In the genomic region with DNA sequence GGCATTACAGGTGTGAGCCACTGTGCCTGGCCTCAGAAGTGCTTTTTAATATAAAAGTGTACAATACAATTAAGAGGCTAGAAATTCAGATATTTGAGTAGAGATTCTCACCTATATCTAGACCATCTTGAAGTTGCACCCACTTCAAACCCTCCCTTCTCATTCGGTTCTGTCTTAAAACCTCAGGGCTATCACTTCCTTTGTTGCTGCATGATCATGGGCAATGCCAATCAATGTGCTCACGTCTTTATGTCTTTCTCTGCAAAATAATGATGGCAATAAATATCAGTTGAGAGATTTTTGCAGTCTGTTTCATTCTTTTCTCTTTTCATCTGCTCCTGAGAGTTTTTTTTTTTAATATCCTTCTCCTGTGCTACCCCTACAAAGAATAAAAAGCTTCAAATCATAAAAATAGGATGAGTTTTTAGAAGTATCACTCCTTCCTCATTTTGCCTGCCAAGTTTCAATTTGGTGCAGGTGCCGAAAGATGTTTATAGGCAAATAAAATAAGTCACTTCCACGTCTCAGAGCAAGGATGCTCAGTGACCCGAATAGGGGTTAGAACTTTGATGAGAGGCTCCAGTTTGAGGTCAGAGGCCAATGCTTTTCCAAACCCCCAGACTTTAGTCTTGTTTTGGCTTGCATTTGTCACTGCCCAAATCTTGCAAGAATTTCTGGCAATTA, we compare ENCODE assay signal across 15 cellular contexts. TPM values are rescaled to one million over a fixed set of nuclear protein-coding genes. Genes with fewer than 3 reads are reported as not detected.
A peak's percentile ranks its signal among the peaks of the same experiment; 100 is the strongest.
DNase-seq lines count a peak whose midpoint lies in the region; ATAC-seq and TF ChIP-seq lines count a peak whose summit lies in the region.
"Had no signal": no experiment of that assay in that cellular context is flagged by ENCODE, and none has a peak within 500 bp of the region (broad histone marks: within the 10 kb centered on the region; RNA-seq: fewer than 3 reads in every experiment).

No MANE protein-coding gene starts in this region.

- no peak overlapping the region for H3K27ac Mint-ChIP-seq in stimulated activated naive CD8-positive, alpha-beta T cell treated with anti-CD3 and anti-CD28 coated beads, Interleukin-15, amount 100 ng/mL, for 72 hours
- H3K27ac Mint-ChIP-seq: CD4-positive, alpha-beta T cell had no signal

- H3K4me3 ChIP-seq in GM06990 (replicated peaks; ENCODE audit: low read depth, low read length) = no peak overlapping the region
- H3K4me3 ChIP-seq in body of pancreas = no peak overlapping the region

- no peaks in the 10 kb centered on the region for H3K4me1 ChIP-seq in body of pancreas

- peak overlapping the region; percentile 18 for H3K27ac ChIP-seq in layer of hippocampus (ENCODE audit: low read depth, low read length)
- no peak overlapping the region for H3K27ac ChIP-seq in body of pancreas
- H3K27ac ChIP-seq: epithelial cell of prostate had no signal

- no peaks in the 10 kb centered on the region for H3K9me3 Mint-ChIP-seq in stimulated activated naive CD8-positive, alpha-beta T cell treated with anti-CD3 and anti-CD28 coated beads, Interleukin-15, amount 100 ng/mL, for 72 hours
- H3K9me3 Mint-ChIP-seq: CD4-positive, alpha-beta T cell had no signal

- H3K36me3 ChIP-seq in GM06990 (ENCODE audit: control insufficient read depth, insufficient read depth, low read length) (no peaks in the 10 kb centered on the region), body of pancreas (replicated peaks in 1 of 2; ENCODE audit: insufficient read depth in 1 of 2, low read depth in 2 of 2) (no peaks in the 10 kb centered on the region)

- ATAC-seq in GM19452 (IDR thresholded peaks at IDR 0.05; ENCODE audit: unreplicated experiment) = peak; percentile 35
- ATAC-seq in body of pancreas = no peak
- no peak for ATAC-seq in stimulated activated naive CD8-positive, alpha-beta T cell treated with anti-CD3 and anti-CD28 coated beads, Interleukin-15, amount 100 ng/mL, for 72 hours

- H3K4me3 Mint-ChIP-seq in stimulated activated naive CD8-positive, alpha-beta T cell treated with anti-CD3 and anti-CD28 coated beads, Interleukin-15, amount 100 ng/mL, for 72 hours = no peak overlapping the region
- H3K4me3 Mint-ChIP-seq: CD4-positive, alpha-beta T cell had no signal

- 54 to 56% methylated on average over 5 of the region's 5 CpGs for WGBS in body of pancreas, 2 donors

- H3K4me1 Mint-ChIP-seq in stimulated activated naive CD8-positive, alpha-beta T cell treated with anti-CD3 and anti-CD28 coated beads, Interleukin-15, amount 100 ng/mL, for 72 hours = peaks cover 16% of the 10 kb centered on the region

- no peaks in the 10 kb centered on the region for H3K27me3 Mint-ChIP-seq in stimulated activated naive CD8-positive, alpha-beta T cell treated with anti-CD3 and anti-CD28 coated beads, Interleukin-15, amount 100 ng/mL, for 72 hours
- H3K27me3 Mint-ChIP-seq: CD4-positive, alpha-beta T cell had no signal

- no peak for TF ChIP-seq POLR2A in body of pancreas (IDR thresholded peaks at IDR 0.05)

- H3K9me3 ChIP-seq in body of pancreas = no peaks in the 10 kb centered on the region

- TF ChIP-seq CTCF in GM06990 (IDR thresholded peaks at IDR 0.05; ENCODE audit: insufficient read depth, low read length, poor library complexity, severe bottlenecking) = no peak
- TF ChIP-seq CTCF in body of pancreas (IDR thresholded peaks at IDR 0.05) = no peak

- peak; percentile 55 for DNase-seq in GM06990 (ENCODE audit: extremely low read depth, insufficient read length)
- DNase-seq in NAMALWA (ENCODE audit: low spot score) = peak; percentile 93
- DNase-seq in body of pancreas = no peak
- no peak for DNase-seq in stimulated activated naive CD8-positive, alpha-beta T cell treated with anti-CD3 and anti-CD28 coated beads, Interleukin-15, amount 100 ng/mL, for 72 hours
- no peak for DNase-seq in NCI-H526 treated with DMSO at 0.1 percent for 48 hours (lab: John Stamatoyannopoulos, UW)
- no peak for DNase-seq in stimulated activated CD4-positive, alpha-beta T cell treated with anti-CD3 and anti-CD28 coated beads, Interleukin-12 subunit alpha, Interleukin-12 subunit beta, amount 100 ng/mL, for 4 hours
- DNase-seq: activated CD4-positive, alpha-beta T cell treated with anti-CD3 and anti-CD28 coated beads, Interleukin-2, amount 50 U/mL, for 4 hours; activated effector memory CD4-positive, alpha-beta T cell treated with anti-CD3 and anti-CD28 coated beads, Interleukin-2, amount 50 U/mL, for 16 hours; caudate nucleus; CD4-positive, alpha-beta T cell; NCI-H1694; NCI-H748 treated with DMSO at 0.1 percent for 48 hours had no signal

- H3K27me3 ChIP-seq in GM06990 (replicated peaks; ENCODE audit: control insufficient read depth, insufficient read depth, low read length) = no peaks in the 10 kb centered on the region
- no peaks in the 10 kb centered on the region for H3K27me3 ChIP-seq in layer of hippocampus (ENCODE audit: control insufficient read depth, insufficient read depth, low read length)
- H3K27me3 ChIP-seq in body of pancreas = no peaks in the 10 kb centered on the region

- intact Hi-C loops in body of pancreas (cut with DNase I) = no loop called here

RNA-seq across cellular contexts. Expression of a gene that starts 9.5 kb away (rescaled TPM):
- total RNA-seq in body of pancreas = 10 to 100 TPM; 13.8 to 15.3 TPM

Comparison
In these comparisons a context has a peak if more than half of its experiments do, and no peak if none do; other contexts are left out.
1. DNase-seq: peak in GM06990 (single experiment) and NAMALWA (single experiment); none in body of pancreas (0 of 4), stimulated activated naive CD8-positive, alpha-beta T cell treated with anti-CD3 and anti-CD28 coated beads, Interleukin-15, amount 100 ng/mL, for 72 hours (0 of 2), NCI-H526 treated with DMSO at 0.1 percent for 48 hours (single experiment) and stimulated activated CD4-positive, alpha-beta T cell treated with anti-CD3 and anti-CD28 coated beads, Interleukin-12 subunit alpha, Interleukin-12 subunit beta, amount 100 ng/mL, for 4 hours (single experiment).